8 cellular contexts compared by ENCODE assay signal in the genomic region with DNA sequence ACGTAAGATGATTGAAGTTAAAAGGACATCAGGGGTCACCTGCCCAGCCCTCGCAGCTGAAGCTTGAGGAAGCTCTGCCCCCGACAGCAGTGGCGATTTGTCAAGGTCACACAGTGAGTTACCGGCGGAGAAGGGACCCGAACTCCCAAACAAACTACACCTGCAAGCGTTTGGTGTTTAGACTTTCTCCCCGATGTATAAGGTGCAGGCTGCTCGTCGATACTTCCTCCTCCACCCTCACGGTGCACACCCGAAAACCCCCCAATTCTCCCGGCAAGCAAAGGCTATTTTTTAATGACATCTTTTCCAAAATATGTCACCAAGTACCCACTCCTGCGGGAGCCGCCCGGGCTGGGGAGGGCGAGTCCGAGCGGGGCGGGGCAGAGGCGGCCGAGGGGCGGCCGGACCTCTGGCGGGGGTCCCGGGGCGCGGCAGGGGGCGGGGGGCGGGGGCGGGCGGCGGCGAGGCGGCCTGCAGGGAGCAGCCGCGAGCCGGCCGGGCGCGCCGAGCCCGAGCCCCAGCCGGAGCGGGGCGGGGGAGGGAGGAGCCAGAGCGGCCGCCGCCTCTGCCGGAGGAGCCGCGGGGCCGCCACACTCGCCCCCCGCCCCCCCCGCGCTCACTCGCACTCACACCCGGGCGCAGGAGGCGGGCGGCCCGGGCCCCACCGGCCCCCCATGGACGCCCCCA. TPM values are rescaled to one million over a fixed set of nuclear protein-coding genes. Genes with fewer than 3 reads are reported as not detected.
DNase-seq lines count a peak whose midpoint lies in the region; ATAC-seq, FAIRE-seq and TF ChIP-seq lines count a peak whose summit lies in the region.

A gene with protein sequence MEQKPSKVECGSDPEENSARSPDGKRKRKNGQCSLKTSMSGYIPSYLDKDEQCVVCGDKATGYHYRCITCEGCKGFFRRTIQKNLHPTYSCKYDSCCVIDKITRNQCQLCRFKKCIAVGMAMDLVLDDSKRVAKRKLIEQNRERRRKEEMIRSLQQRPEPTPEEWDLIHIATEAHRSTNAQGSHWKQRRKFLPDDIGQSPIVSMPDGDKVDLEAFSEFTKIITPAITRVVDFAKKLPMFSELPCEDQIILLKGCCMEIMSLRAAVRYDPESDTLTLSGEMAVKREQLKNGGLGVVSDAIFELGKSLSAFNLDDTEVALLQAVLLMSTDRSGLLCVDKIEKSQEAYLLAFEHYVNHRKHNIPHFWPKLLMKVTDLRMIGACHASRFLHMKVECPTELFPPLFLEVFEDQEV (plus strand): TSS at position 619 of the 687 bp plus-strand sequence. CDS start 11,524 bp downstream, outside the sequence.

- peaks cover 39% of the 10 kb centered on the region for H3K4me1 Mint-ChIP-seq in central memory CD8-positive, alpha-beta T cell

- H3K27me3 ChIP-seq in Loucy (ENCODE audit: insufficient read depth, low read length, poor library complexity, severe bottlenecking) = no peaks in the 10 kb centered on the region
- H3K27me3 ChIP-seq in keratinocyte (ENCODE audit: control insufficient read depth, extremely low read depth, insufficient read depth, low read length) = peaks cover 12% of the 10 kb centered on the region
- H3K27me3 ChIP-seq in smooth muscle cell (ENCODE audit: low read depth) = no peaks in the 10 kb centered on the region

- H3K9me2 ChIP-seq in Loucy (replicated peaks; ENCODE audit: low read depth, low read length) = no peaks in the 10 kb centered on the region

- H3K4me1 ChIP-seq in Loucy (ENCODE audit: insufficient read depth, low read length, poor library complexity, severe bottlenecking) (peaks cover 42% of the 10 kb centered on the region), keratinocyte (ENCODE audit: control insufficient read depth, extremely low read depth, insufficient read depth, low read length) (peaks cover 28% of the 10 kb centered on the region), smooth muscle cell (ENCODE audit: low read depth) (peaks cover 23% of the 10 kb centered on the region)

- H3K4me3 ChIP-seq in Loucy (ENCODE audit: low read length, poor library complexity, severe bottlenecking) = peak within 1 kb of the TSS; percentile 96
- peak within 1 kb of the TSS; percentile 81 to 89 (median 84) for H3K4me3 ChIP-seq in keratinocyte (ENCODE audit: control insufficient read depth in 2 of 3, extremely low read depth in 1 of 3, insufficient read depth in 2 of 3, low read depth in 1 of 3, low read length in 3 of 3)
- H3K4me3 ChIP-seq in smooth muscle cell = peak within 1 kb of the TSS; percentile 100

- peak within 1 kb of the TSS; percentile 30 for H3K27ac Mint-ChIP-seq in central memory CD8-positive, alpha-beta T cell (ENCODE audit: low read depth)

- H3K27ac ChIP-seq in keratinocyte (ENCODE audit: control insufficient read depth, insufficient read depth, low read length) (no peak within 1 kb of the TSS), smooth muscle cell (ENCODE audit: low read depth) (peak within 1 kb of the TSS; percentile 42)

- H3K4me2 ChIP-seq in Loucy (ENCODE audit: low read depth, low read length, poor library complexity, severe bottlenecking) = peak within 1 kb of the TSS; percentile 92
- H3K4me2 ChIP-seq in keratinocyte (ENCODE audit: control insufficient read depth, extremely low read depth, insufficient read depth, low read depth, low read length) = peak within 1 kb of the TSS; percentile 89
- peak within 1 kb of the TSS; percentile 99 for H3K4me2 ChIP-seq in smooth muscle cell

- DNase-seq in C1 segment of cervical spinal cord (lab: John Stamatoyannopoulos, UW) = peak in 9 of 14 donors; percentile 37 to 82 (median 71)
- DNase-seq in activated CD4-positive, CD25-positive, alpha-beta regulatory T cell treated with anti-CD3 and anti-CD28 coated beads, Interleukin-2, amount 50 U/mL, for 72 hours = peak; percentile 74
- DNase-seq in central memory CD8-positive, alpha-beta T cell (ENCODE audit: low spot score in 2 of 2) = peak in 1 of 2 donors; percentile 31
- no peak for DNase-seq in keratinocyte (ENCODE audit: low read depth, low spot score)
- no peak for DNase-seq in smooth muscle cell (lab: John Stamatoyannopoulos, UW; ENCODE audit: unreplicated experiment)
- no peak for DNase-seq in NCI-H2107 treated with DMSO at 0.1 percent for 48 hours (lab: John Stamatoyannopoulos, UW; ENCODE audit: unreplicated experiment)

- no peak for FAIRE-seq in keratinocyte (lab: Jason Lieb, UNC)

- peak within 1 kb of the TSS; percentile 91 for H3K9ac ChIP-seq in Loucy (ENCODE audit: low read depth, low read length, poor library complexity, severe bottlenecking)
- peak within 1 kb of the TSS; percentile 81 for H3K9ac ChIP-seq in keratinocyte (ENCODE audit: control insufficient read depth, extremely low read depth, insufficient read depth, low read length)
- peak within 1 kb of the TSS; percentile 78 for H3K9ac ChIP-seq in smooth muscle cell (ENCODE audit: low read depth)

- H3K36me3 ChIP-seq in Loucy (ENCODE audit: insufficient read depth, low read length) (no peaks in the 10 kb centered on the region), keratinocyte (ENCODE audit: control insufficient read depth in 2 of 2, extremely low read depth in 1 of 2, insufficient read depth in 2 of 2, low read length in 2 of 2) (no peaks in the 10 kb centered on the region), smooth muscle cell (ENCODE audit: low read depth) (no peaks in the 10 kb centered on the region)

- H3K79me2 ChIP-seq in Loucy (ENCODE audit: insufficient read depth, low read length) (peaks cover 22% of the 10 kb centered on the region), keratinocyte (ENCODE audit: control insufficient read depth, insufficient read depth, low read length) (no peaks in the 10 kb centered on the region), smooth muscle cell (ENCODE audit: low read depth) (peaks cover 27% of the 10 kb centered on the region)

- ATAC-seq in GM19468 (IDR thresholded peaks at IDR 0.05; ENCODE audit: extremely low read depth, unreplicated experiment) = peak; percentile 46
- ATAC-seq in central memory CD8-positive, alpha-beta T cell (replicated peaks; ENCODE audit: extremely low read depth, poor library complexity, severe bottlenecking) = peak; percentile 91

- no peaks in the 10 kb centered on the region for H3K9me1 ChIP-seq in keratinocyte (ENCODE audit: control insufficient read depth, extremely low read depth, insufficient read depth, low read length)

- H4K20me1 ChIP-seq in Loucy (ENCODE audit: insufficient read depth, low read length, poor library complexity, severe bottlenecking) (no peaks in the 10 kb centered on the region), keratinocyte (ENCODE audit: control insufficient read depth, extremely low read depth, insufficient read depth, low read length) (no peaks in the 10 kb centered on the region), smooth muscle cell (ENCODE audit: low read depth) (peaks cover 27% of the 10 kb centered on the region)

- peaks cover under 1% of the 10 kb centered on the region for H3K27me3 Mint-ChIP-seq in central memory CD8-positive, alpha-beta T cell

- no peaks in the 10 kb centered on the region for H3F3A ChIP-seq in Loucy (ENCODE audit: low read depth)
- H3F3A ChIP-seq in smooth muscle cell (ENCODE audit: low read depth) = no peaks in the 10 kb centered on the region

- dilution Hi-C loops in keratinocyte (cut with MboI; ENCODE audit: extremely low pct_ligation_motif_present, low sequenced_read_pairs) = no loop called here

- H3K4me3 Mint-ChIP-seq in central memory CD8-positive, alpha-beta T cell = peak within 1 kb of the TSS; percentile 86

- H3K9me3 Mint-ChIP-seq in central memory CD8-positive, alpha-beta T cell = no peaks in the 10 kb centered on the region

- H3K9me3 ChIP-seq in Loucy (ENCODE audit: insufficient read depth, low read depth, low read length) (no peaks in the 10 kb centered on the region), keratinocyte (ENCODE audit: control insufficient read depth, low read depth, low read length) (no peaks in the 10 kb centered on the region), smooth muscle cell (replicated peaks; ENCODE audit: low read depth) (no peaks in the 10 kb centered on the region)

- no peaks in the 10 kb centered on the region for H3K36me3 Mint-ChIP-seq in central memory CD8-positive, alpha-beta T cell (ENCODE audit: insufficient read depth)

- WGBS in smooth muscle cell (ENCODE audit: low lambda C conversion rate) = 4% methylated on average over 25 of the region's 66 CpGs

- H2AFZ ChIP-seq in Loucy (ENCODE audit: low read length) (peak within 1 kb of the TSS; percentile 98), keratinocyte (ENCODE audit: control insufficient read depth, low read length) (peak within 1 kb of the TSS; percentile 79), smooth muscle cell (ENCODE audit: low read depth) (peak within 1 kb of the TSS; percentile 98)

- TF ChIP-seq CTCF in Loucy (conservative IDR thresholded peaks at IDR 0.05; ENCODE audit: low read length) (no peak), keratinocyte (optimal IDR thresholded peaks at IDR 0.05 in 1 of 3, IDR thresholded peaks at IDR 0.05 in 1 of 3, conservative IDR thresholded peaks at IDR 0.05 in 1 of 3; ENCODE audit: extremely low read depth in 1 of 3, insufficient read depth in 2 of 3, low read length in 3 of 3) (peak in 1 of 3 experiments; percentile 36), smooth muscle cell (IDR thresholded peaks at IDR 0.05; ENCODE audit: borderline replicate concordance, insufficient read depth, poor library complexity, severe bottlenecking) (no peak)

RNA-seq across cellular contexts. Expression of the gene that starts here (rescaled TPM):
- 3.3 to 5.9 TPM (median 4.5 TPM) in 3 replicates for polyA plus RNA-seq in keratinocyte
- polyA plus RNA-seq in keratinocyte (2011; ENCODE audit: low read depth) = 2.3 TPM
- 2.5 and 4.4 TPM in 2 replicates for polyA plus RNA-seq in keratinocyte (2011; cell fraction: cytosol; rRNA removed)
- polyA plus RNA-seq in keratinocyte (2011; cell fraction: nucleus; rRNA removed) = 5.2 and 5.8 TPM in 2 replicates
- 4.9 and 8.4 TPM in 2 replicates for polyA plus RNA-seq in keratinocyte (2012; ENCODE audit: low replicate concordance)
- polyA minus RNA-seq in keratinocyte = 4.8 to 14.7 TPM (median 4.9 TPM) in 3 replicates
- 5.6 TPM for polyA minus RNA-seq in keratinocyte (2011; cell fraction: cytosol; rRNA and poly(A)+ RNA removed)
- 2.4 and 3.2 TPM in 2 replicates for polyA minus RNA-seq in keratinocyte (2011; cell fraction: nucleus; rRNA and poly(A)+ RNA removed)
- total RNA-seq in smooth muscle cell = 15.6 and 25.4 TPM in 2 replicates
- polyA plus RNA-seq in smooth muscle cell = 17.6 and 21.2 TPM in 2 replicates

Comparison
In these comparisons a context has a peak if more than half of its experiments do, and no peak if none do; other contexts are left out.
1. DNase-seq: peak in C1 segment of cervical spinal cord (9 of 14) and activated CD4-positive, CD25-positive, alpha-beta regulatory T cell treated with anti-CD3 and anti-CD28 coated beads, Interleukin-2, amount 50 U/mL, for 72 hours (single experiment); none in keratinocyte (single experiment), smooth muscle cell (single experiment) and NCI-H2107 treated with DMSO at 0.1 percent for 48 hours (single experiment).
2. Peak in every context shown above with its lines, with median percentiles within 50 percentile points of each other: H2AFZ ChIP-seq, H3K4me2 ChIP-seq, H3K4me3 ChIP-seq and H3K9ac ChIP-seq.